30 cellular contexts compared by ENCODE assay signal in genomic region chr9:137956688-137957385, GRCh38.
DNase-seq lines count a peak whose midpoint lies in the region; ATAC-seq and TF ChIP-seq lines count a peak whose summit lies in the region.
"Had no signal": no experiment of that assay in that cellular context is flagged by ENCODE, and none has a peak within 500 bp of the region (broad histone marks: within the 10 kb centered on the region; RNA-seq: fewer than 3 reads in every experiment).

No MANE protein-coding gene starts in this region.

- no peaks in the 10 kb centered on the region for H3K9me2 ChIP-seq in MM.1S (replicated peaks; ENCODE audit: insufficient read depth, low read length)
- no peaks in the 10 kb centered on the region for H3K9me2 ChIP-seq in SK-N-SH
- no peaks in the 10 kb centered on the region for H3K9me2 ChIP-seq in GM23338 (ENCODE audit: insufficient read depth)

- H2AFZ ChIP-seq in MM.1S (ENCODE audit: low read length): no peak overlapping the region
- no peak overlapping the region for H2AFZ ChIP-seq in SK-N-SH (ENCODE audit: low read depth)
- no peak overlapping the region for H2AFZ ChIP-seq in GM23338

- no peak overlapping the region for H3K27ac Mint-ChIP-seq in GM23338
- H3K27ac Mint-ChIP-seq: activated CD4-positive, alpha-beta memory T cell treated with anti-CD3 and anti-CD28 coated beads for 36 hours; activated naive CD8-positive, alpha-beta T cell; B cell; CD8-positive, alpha-beta T cell; dendritic cell treated with granulocyte-macrophage colony-stimulating factor and Interleukin-4, amounts not matched to agents 40 ng/mL and 50 ng/mL, for 4 days; endodermal cell; memory B cell; WTC11 had no signal

- H3K9me3 ChIP-seq in MM.1S (replicated peaks; ENCODE audit: insufficient read depth, low read length): no peaks in the 10 kb centered on the region
- no peaks in the 10 kb centered on the region for H3K9me3 ChIP-seq in SK-N-SH
- H3K9me3 ChIP-seq: esophagus muscularis mucosa, prostate gland, sigmoid colon, thoracic aorta, vagina had no signal

- H4K20me1 ChIP-seq in MM.1S (ENCODE audit: insufficient read depth, low read length): no peaks in the 10 kb centered on the region
- H4K20me1 ChIP-seq in SK-N-SH (ENCODE audit: insufficient read depth): no peaks in the 10 kb centered on the region
- H4K20me1 ChIP-seq in GM23338 (replicated peaks; ENCODE audit: insufficient read depth): no peaks in the 10 kb centered on the region; the same call in 1 of the 2 replicates

- H3K4me1 Mint-ChIP-seq in GM23338: 0 out of 3 replicates have a peak, but pooled peaks cover 3% of the 10 kb centered on the region
- H3K4me1 Mint-ChIP-seq: B cell, endodermal cell, memory B cell had no signal

- H3K9me3 Mint-ChIP-seq in GM23338: no peaks in the 10 kb centered on the region
- H3K9me3 Mint-ChIP-seq: activated CD4-positive, alpha-beta memory T cell treated with anti-CD3 and anti-CD28 coated beads for 36 hours; CD8-positive, alpha-beta T cell; dendritic cell treated with granulocyte-macrophage colony-stimulating factor and Interleukin-4, amounts not matched to agents 40 ng/mL and 50 ng/mL, for 4 days; endodermal cell; memory B cell; WTC11 had no signal

- H3K9ac ChIP-seq in MM.1S (ENCODE audit: low read length): no peak overlapping the region
- H3K9ac ChIP-seq in SK-N-SH: no peak overlapping the region

- TF ChIP-seq CTCF in MM.1S (IDR thresholded peaks at IDR 0.05; ENCODE audit: low read length) (0 out of 2 replicates have a peak, but pooled peaks have one; percentile 3), SK-N-SH (IDR thresholded peaks at IDR 0.05) (no peak), GM23338 (conservative IDR thresholded peaks at IDR 0.05; ENCODE audit: low read depth in 2 of 2) (no peak)

- peaks cover 7% of the 10 kb centered on the region; the same call in 1 of the 3 replicates for H3K36me3 Mint-ChIP-seq in GM23338 (ENCODE audit: low read depth)
- H3K36me3 Mint-ChIP-seq: activated CD4-positive, alpha-beta memory T cell treated with anti-CD3 and anti-CD28 coated beads for 36 hours; activated naive CD8-positive, alpha-beta T cell; CD8-positive, alpha-beta T cell; memory B cell had no signal

- ATAC-seq in GM23338: no peak
- ATAC-seq: CD8-positive, alpha-beta T cell; foreskin keratinocyte; left colon; WTC11 had no signal

- CTCF ChIA-PET in SK-N-SH (lab: Yijun Ruan, JAX): interaction anchor here (1.5 kb wide), 1 partner anchor 10 kb away, joined by 3 read pairs; no protein-coding TSS in a partner anchor

- H3F3A ChIP-seq in MM.1S (ENCODE audit: insufficient read depth, low read length) (no peaks in the 10 kb centered on the region), SK-N-SH (replicated peaks; ENCODE audit: insufficient read depth) (no peaks in the 10 kb centered on the region), GM23338 (replicated peaks; ENCODE audit: low read depth) (no peaks in the 10 kb centered on the region)

- H3K27ac ChIP-seq in MM.1S (ENCODE audit: low read length) (no peak overlapping the region), SK-N-SH (ENCODE audit: low read depth in 2 of 2, low read length in 1 of 2) (no peak overlapping the region), GM23338 (ENCODE audit: low read depth) (no peak overlapping the region)
- H3K27ac ChIP-seq: esophagus muscularis mucosa, foreskin keratinocyte, prostate gland, sigmoid colon, thoracic aorta, vagina had no signal

- H3K27me3 ChIP-seq in MM.1S (replicated peaks; ENCODE audit: insufficient read depth, low read length) (peaks cover 62% of the 10 kb centered on the region), SK-N-SH (ENCODE audit: insufficient read depth) (no peaks in the 10 kb centered on the region), GM23338 (ENCODE audit: insufficient read depth) (no peaks in the 10 kb centered on the region)
- H3K27me3 ChIP-seq: foreskin keratinocyte, vagina had no signal

- WGBS in SK-N-SH (ENCODE audit: low lambda C conversion rate): 53% methylated on average over 11 of the region's 15 CpGs

- DNase-seq in activated effector memory CD4-positive, alpha-beta T cell treated with anti-CD3 and anti-CD28 coated beads, Interleukin-2, amount 50 U/mL, for 16 hours: peak; percentile 41
- DNase-seq in activated effector memory CD4-positive, alpha-beta T cell treated with Interleukin-2 at 50 U/mL for 16 hours: no peak
- DNase-seq in MM.1S (no peak), hepatic stellate cell (ENCODE audit: low spot score) (peak; percentile 1), midbrain (lab: John Stamatoyannopoulos, UW) (no peak), SK-N-SH (no peak), kidney tubule cell (ENCODE audit: low spot score) (no peak), GM23338 (ENCODE audit: low spot score) (no peak)
- DNase-seq: activated CD4-positive, alpha-beta memory T cell treated with anti-CD3 and anti-CD28 coated beads for 36 hours; activated CD8-positive, alpha-beta memory T cell treated with anti-CD3 and anti-CD28 coated beads, Interleukin-2, amount 50 U/mL, for 48 hours; CD8-positive, alpha-beta T cell; central memory CD4-positive, alpha-beta T cell; endodermal cell; foreskin keratinocyte; Kasumi-1; left colon; NCI-H187; NCI-H2171 treated with DMSO at 0.1 percent for 48 hours; sigmoid colon; stimulated activated CD4-positive, alpha-beta T cell treated with anti-CD3 and anti-CD28 coated beads, Interleukin-15, amount 100 ng/mL, for 24 hours; stimulated activated naive CD4-positive, alpha-beta T cell had no signal

- no peaks in the 10 kb centered on the region for H3K79me2 ChIP-seq in MM.1S (ENCODE audit: low read length)
- H3K79me2 ChIP-seq in SK-N-SH (ENCODE audit: insufficient read depth): no peaks in the 10 kb centered on the region
- H3K79me2 ChIP-seq in GM23338 (replicated peaks; ENCODE audit: insufficient read depth): peaks cover 7% of the 10 kb centered on the region

- H3K27me3 Mint-ChIP-seq in GM23338 (ENCODE audit: insufficient read depth, low read depth, poor library complexity): peaks cover 10% of the 10 kb centered on the region
- H3K27me3 Mint-ChIP-seq: activated CD4-positive, alpha-beta memory T cell treated with anti-CD3 and anti-CD28 coated beads for 36 hours; activated naive CD8-positive, alpha-beta T cell had no signal

- H3K4me1 ChIP-seq in MM.1S (ENCODE audit: low read length): no peaks in the 10 kb centered on the region
- no peaks in the 10 kb centered on the region; a peak in 1 of 4 replicates for H3K4me1 ChIP-seq in SK-N-SH (ENCODE audit: control insufficient read depth in 1 of 2, insufficient read depth in 2 of 2, low read depth in 1 of 2, low read length in 1 of 2)
- no peaks in the 10 kb centered on the region for H3K4me1 ChIP-seq in GM23338 (ENCODE audit: insufficient read depth)
- H3K4me1 ChIP-seq: esophagus muscularis mucosa, foreskin keratinocyte, prostate gland, sigmoid colon, vagina had no signal

- H3K36me3 ChIP-seq in MM.1S (replicated peaks; ENCODE audit: insufficient read depth, low read length): no peaks in the 10 kb centered on the region
- no peaks in the 10 kb centered on the region for H3K36me3 ChIP-seq in SK-N-SH (replicated peaks in 1 of 2; ENCODE audit: control insufficient read depth in 1 of 2, insufficient read depth in 2 of 2, low read length in 1 of 2)
- 0 out of 2 replicates have a peak, but pooled peaks cover 3% of the 10 kb centered on the region for H3K36me3 ChIP-seq in GM23338 (ENCODE audit: insufficient read depth)
- H3K36me3 ChIP-seq: esophagus muscularis mucosa, prostate gland, sigmoid colon, thoracic aorta, vagina had no signal

- H3K4me2 ChIP-seq in MM.1S (ENCODE audit: low read depth, low read length) (no peak overlapping the region), SK-N-SH (no peak overlapping the region), GM23338 (no peak overlapping the region)

- TF ChIP-seq RAD21 in SK-N-SH (IDR thresholded peaks at IDR 0.05; ENCODE audit: low read length): no peak

- POLR2A ChIA-PET in SK-N-SH (lab: Yijun Ruan, JAX): no interaction called here

- H3K4me3 ChIP-seq in MM.1S (ENCODE audit: low read length) (no peak overlapping the region), SK-N-SH (ENCODE audit: low read depth in 2 of 2, low read length in 1 of 2) (no peak overlapping the region), GM23338 (no peak overlapping the region)
- H3K4me3 ChIP-seq: esophagus muscularis mucosa, prostate gland, sigmoid colon, thoracic aorta, vagina had no signal

- H3K4me3 Mint-ChIP-seq in GM23338: no peak overlapping the region
- H3K4me3 Mint-ChIP-seq: activated CD4-positive, alpha-beta memory T cell treated with anti-CD3 and anti-CD28 coated beads for 36 hours; activated naive CD8-positive, alpha-beta T cell; B cell; CD8-positive, alpha-beta T cell; dendritic cell treated with granulocyte-macrophage colony-stimulating factor and Interleukin-4, amounts not matched to agents 40 ng/mL and 50 ng/mL, for 4 days; endodermal cell; memory B cell; WTC11 had no signal

- TF ChIP-seq EP300 in SK-N-SH (IDR thresholded peaks at IDR 0.05; ENCODE audit: borderline replicate concordance in 1 of 2, low read depth in 1 of 2, low read length in 1 of 2): no peak

Comparison
In these comparisons a context has a peak if more than half of its experiments do, and no peak if none do; other contexts are left out.
1. DNase-seq: peak in activated effector memory CD4-positive, alpha-beta T cell treated with anti-CD3 and anti-CD28 coated beads, Interleukin-2, amount 50 U/mL, for 16 hours (single experiment) and hepatic stellate cell (single experiment); none in activated effector memory CD4-positive, alpha-beta T cell treated with Interleukin-2 at 50 U/mL for 16 hours (single experiment), MM.1S (single experiment), midbrain (single experiment), SK-N-SH (single experiment), kidney tubule cell (single experiment) and GM23338 (single experiment).